In the genomic region with DNA sequence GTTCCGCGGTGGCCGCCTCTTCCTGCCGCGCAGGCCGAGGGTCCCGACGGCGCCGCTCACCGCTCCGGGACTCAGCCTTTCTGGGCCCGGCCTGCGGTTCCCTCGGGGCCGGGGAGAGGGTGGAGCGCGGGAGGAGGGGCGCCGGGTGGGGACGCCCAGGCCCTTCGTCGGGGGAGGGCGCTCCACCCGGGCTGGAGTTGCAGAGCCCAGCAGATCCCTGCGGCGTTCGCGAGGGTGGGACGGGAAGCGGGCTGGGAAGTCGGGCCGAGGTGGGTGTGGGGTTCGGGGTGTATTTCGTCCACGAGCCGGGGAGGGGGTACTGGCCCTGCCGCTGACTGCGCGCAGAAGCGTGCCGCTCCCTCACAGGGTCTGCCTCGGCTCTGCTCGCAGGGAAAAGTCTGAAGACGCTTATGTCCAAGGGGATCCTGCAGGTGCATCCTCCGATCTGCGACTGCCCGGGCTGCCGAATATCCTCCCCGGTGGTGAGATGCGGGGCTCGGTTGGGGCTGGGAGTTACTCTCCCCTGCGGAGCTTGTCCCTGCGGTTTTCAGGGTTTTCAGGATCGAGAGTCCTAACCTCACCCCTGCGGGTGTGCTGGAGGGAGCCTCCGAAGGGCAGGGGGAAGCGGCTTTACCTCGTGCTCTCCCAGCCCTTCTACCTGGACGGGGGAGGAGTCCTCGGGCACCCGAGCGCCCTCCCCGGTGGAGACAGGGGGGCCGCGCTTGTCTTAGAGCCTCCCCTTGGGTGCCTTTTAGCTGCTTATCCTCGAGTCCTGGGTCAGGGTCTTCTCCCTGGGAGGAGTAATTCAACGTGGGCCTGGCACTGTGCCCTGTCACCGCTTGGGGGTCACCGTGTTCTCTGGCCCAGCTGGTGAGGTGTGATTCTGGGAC, we compare ENCODE assay signal across 10 cellular contexts. TPM values are rescaled to one million over a fixed set of nuclear protein-coding genes. Genes with fewer than 3 reads are reported as not detected.
DNase-seq lines count a peak whose midpoint lies in the region; ATAC-seq and TF ChIP-seq lines count a peak whose summit lies in the region.
"Had no signal": no experiment of that assay in that cellular context is flagged by ENCODE, and none has a peak within 500 bp of the region (broad histone marks: within the 10 kb centered on the region; RNA-seq: fewer than 3 reads in every experiment).

No MANE protein-coding gene starts in this region.

- peaks cover 6% of the 10 kb centered on the region for H3K4me1 ChIP-seq in PC-9 (replicated peaks; ENCODE audit: insufficient read depth)

- H3K4me3 ChIP-seq in PC-9 = no peak overlapping the region

- peak overlapping the region; percentile 49 for H3K27ac Mint-ChIP-seq in T-helper 1 cell treated with Interleukin-12 subunit alpha and Interleukin-12 subunit beta and Interleukin-4 antibody, amounts not matched to agents 30 μg/mL and 1 μg/mL, for 36 hours
- H3K27ac Mint-ChIP-seq in stimulated activated memory B cell treated with anti-CD40 and anti-IgM and Interleukin-4, amounts not matched to agents 10 μg/mL and 1 μg/mL and 100 μg/mL, for 72 hours = no peak overlapping the region

- POLR2A ChIA-PET in PC-9 (lab: Charles Lee; ENCODE audit: unreplicated experiment) = interaction anchor here (0.7 kb wide), 1 partner anchor 15 kb away, joined by 3 read pairs; no protein-coding TSS in a partner anchor

- no peak overlapping the region for H3K4me3 Mint-ChIP-seq in T-helper 1 cell treated with Interleukin-12 subunit alpha and Interleukin-12 subunit beta and Interleukin-4 antibody, amounts not matched to agents 30 μg/mL and 1 μg/mL, for 36 hours
- H3K4me3 Mint-ChIP-seq in stimulated activated memory B cell treated with anti-CD40 and anti-IgM and Interleukin-4, amounts not matched to agents 10 μg/mL and 1 μg/mL and 100 μg/mL, for 72 hours = peak overlapping the region; percentile 29

- intact Hi-C loops in PC-9 (cut with micrococcal nuclease; ENCODE audit: unreplicated experiment) (no loop called here), left cardiac atrium (cut with DNase I) (no loop called here)

- no peaks in the 10 kb centered on the region; the same call in 1 of the 2 replicates for H4K20me1 ChIP-seq in PC-9 (ENCODE audit: insufficient read depth)

- H3K27me3 ChIP-seq in PC-9 (ENCODE audit: insufficient read depth, low read depth) = peaks cover 26% of the 10 kb centered on the region

- DNase-seq in T-helper 1 cell (no peak), PC-9 (no peak), left cardiac atrium (peak; percentile 70), HK-2 (ENCODE audit: unreplicated experiment) (no peak), occipital lobe (lab: John Stamatoyannopoulos, UW) (no peak)
- DNase-seq: activated CD8-positive, alpha-beta memory T cell treated with anti-CD3 and anti-CD28 coated beads, Interleukin-2, amount 50 U/mL, for 4 hours had no signal

- ATAC-seq in left cardiac atrium (peak; percentile 34 to 48), HG03342 (IDR thresholded peaks at IDR 0.05; ENCODE audit: unreplicated experiment) (no peak)
- ATAC-seq in stimulated activated memory B cell treated with anti-CD40 and anti-IgM and Interleukin-4, amounts not matched to agents 10 μg/mL and 1 μg/mL and 100 μg/mL, for 72 hours = no peak
- ATAC-seq: left colon had no signal

- H3K9me3 ChIP-seq in PC-9 (ENCODE audit: insufficient read depth, low read depth) = no peaks in the 10 kb centered on the region

- no peaks in the 10 kb centered on the region for H3K79me2 ChIP-seq in PC-9 (ENCODE audit: low read depth)

- no peaks in the 10 kb centered on the region for H3K36me3 ChIP-seq in PC-9 (ENCODE audit: low read depth)

- H3K9me2 ChIP-seq in PC-9 (ENCODE audit: insufficient read depth) = no peaks in the 10 kb centered on the region

- no peaks in the 10 kb centered on the region for H3K36me3 Mint-ChIP-seq in T-helper 1 cell treated with Interleukin-12 subunit alpha and Interleukin-12 subunit beta and Interleukin-4 antibody, amounts not matched to agents 30 μg/mL and 1 μg/mL, for 36 hours (ENCODE audit: low read depth)
- no peaks in the 10 kb centered on the region for H3K36me3 Mint-ChIP-seq in stimulated activated memory B cell treated with anti-CD40 and anti-IgM and Interleukin-4, amounts not matched to agents 10 μg/mL and 1 μg/mL and 100 μg/mL, for 72 hours

- peaks cover 44% of the 10 kb centered on the region for H3K27me3 Mint-ChIP-seq in T-helper 1 cell treated with Interleukin-12 subunit alpha and Interleukin-12 subunit beta and Interleukin-4 antibody, amounts not matched to agents 30 μg/mL and 1 μg/mL, for 36 hours (ENCODE audit: low read depth)
- peaks cover 77% of the 10 kb centered on the region for H3K27me3 Mint-ChIP-seq in stimulated activated memory B cell treated with anti-CD40 and anti-IgM and Interleukin-4, amounts not matched to agents 10 μg/mL and 1 μg/mL and 100 μg/mL, for 72 hours

- BruUV-seq in PC-9 (replicated peaks; lab: Mats Ljungman, UMichigan) = no TSS peak

- CTCF ChIA-PET in PC-9 (lab: Charles Lee) = no interaction called here

- TF ChIP-seq CTCF in PC-9 (conservative IDR thresholded peaks at IDR 0.05) = no peak

- peaks cover 3% of the 10 kb centered on the region for H3K4me1 Mint-ChIP-seq in T-helper 1 cell treated with Interleukin-12 subunit alpha and Interleukin-12 subunit beta and Interleukin-4 antibody, amounts not matched to agents 30 μg/mL and 1 μg/mL, for 36 hours (ENCODE audit: low read depth)
- H3K4me1 Mint-ChIP-seq in stimulated activated memory B cell treated with anti-CD40 and anti-IgM and Interleukin-4, amounts not matched to agents 10 μg/mL and 1 μg/mL and 100 μg/mL, for 72 hours = peaks cover 28% of the 10 kb centered on the region

- H3K27ac ChIP-seq in PC-9 = no peak overlapping the region

- peaks cover 6% of the 10 kb centered on the region; the same call in 1 of the 2 replicates for H3F3A ChIP-seq in PC-9 (ENCODE audit: insufficient read depth, low read depth)

- H3K4me2 ChIP-seq in PC-9 = peak overlapping the region; percentile 79

- no peak overlapping the region for H2AFZ ChIP-seq in PC-9

- H3K9me3 Mint-ChIP-seq in T-helper 1 cell treated with Interleukin-12 subunit alpha and Interleukin-12 subunit beta and Interleukin-4 antibody, amounts not matched to agents 30 μg/mL and 1 μg/mL, for 36 hours = no peaks in the 10 kb centered on the region
- no peaks in the 10 kb centered on the region for H3K9me3 Mint-ChIP-seq in stimulated activated memory B cell treated with anti-CD40 and anti-IgM and Interleukin-4, amounts not matched to agents 10 μg/mL and 1 μg/mL and 100 μg/mL, for 72 hours

RNA-seq across cellular contexts. Expression of a gene that starts 2.1 kb away (rescaled TPM):
- total RNA-seq in PC-9 (2021) (0.59 and 2.2 TPM in 2 replicates), left cardiac atrium (1 to 10 TPM; 5.1 to 7.5 TPM), occipital lobe (0.16 TPM)

RNA-seq across cellular contexts. Expression of a gene that starts 33.3 kb away (rescaled TPM):
- total RNA-seq in PC-9 (2021) = 86.4 and 100 TPM in 2 replicates
- 10 to 100 TPM; 38.1 to 48.7 TPM for total RNA-seq in left cardiac atrium
- total RNA-seq in occipital lobe = 52.7 TPM

RNA-seq across cellular contexts. Expression of a gene that starts 34.6 kb away (rescaled TPM):
- total RNA-seq in PC-9 (2021) (16.8 and 22.7 TPM in 2 replicates), left cardiac atrium (1 to 10 TPM; 5.7 to 8.2 TPM), occipital lobe (6.1 TPM)

RNA-seq across cellular contexts. Expression of a gene that starts 40.5 kb away (rescaled TPM):
- 9.1 and 11.9 TPM in 2 replicates for total RNA-seq in PC-9 (2021)
- total RNA-seq in left cardiac atrium = under 1 TPM; 0.38 to 0.50 TPM
- total RNA-seq in occipital lobe = not detected

RNA-seq across cellular contexts. Expression of a gene that starts 56.1 kb away (rescaled TPM):
- total RNA-seq in PC-9 (2021) = 0.60 and 0.81 TPM in 2 replicates
- 10 to 100 TPM; 78.9 to 85.5 TPM for total RNA-seq in left cardiac atrium
- total RNA-seq in occipital lobe = 0.47 TPM

Comparison
In these comparisons a context has a peak if more than half of its experiments do, and no peak if none do; other contexts are left out.
1. ATAC-seq: peak in left cardiac atrium (2 of 2); none in stimulated activated memory B cell treated with anti-CD40 and anti-IgM and Interleukin-4, amounts not matched to agents 10 μg/mL and 1 μg/mL and 100 μg/mL, for 72 hours (single experiment) and HG03342 (single experiment).